ENCODE assay signal across 10 cellular contexts in the genomic region with DNA sequence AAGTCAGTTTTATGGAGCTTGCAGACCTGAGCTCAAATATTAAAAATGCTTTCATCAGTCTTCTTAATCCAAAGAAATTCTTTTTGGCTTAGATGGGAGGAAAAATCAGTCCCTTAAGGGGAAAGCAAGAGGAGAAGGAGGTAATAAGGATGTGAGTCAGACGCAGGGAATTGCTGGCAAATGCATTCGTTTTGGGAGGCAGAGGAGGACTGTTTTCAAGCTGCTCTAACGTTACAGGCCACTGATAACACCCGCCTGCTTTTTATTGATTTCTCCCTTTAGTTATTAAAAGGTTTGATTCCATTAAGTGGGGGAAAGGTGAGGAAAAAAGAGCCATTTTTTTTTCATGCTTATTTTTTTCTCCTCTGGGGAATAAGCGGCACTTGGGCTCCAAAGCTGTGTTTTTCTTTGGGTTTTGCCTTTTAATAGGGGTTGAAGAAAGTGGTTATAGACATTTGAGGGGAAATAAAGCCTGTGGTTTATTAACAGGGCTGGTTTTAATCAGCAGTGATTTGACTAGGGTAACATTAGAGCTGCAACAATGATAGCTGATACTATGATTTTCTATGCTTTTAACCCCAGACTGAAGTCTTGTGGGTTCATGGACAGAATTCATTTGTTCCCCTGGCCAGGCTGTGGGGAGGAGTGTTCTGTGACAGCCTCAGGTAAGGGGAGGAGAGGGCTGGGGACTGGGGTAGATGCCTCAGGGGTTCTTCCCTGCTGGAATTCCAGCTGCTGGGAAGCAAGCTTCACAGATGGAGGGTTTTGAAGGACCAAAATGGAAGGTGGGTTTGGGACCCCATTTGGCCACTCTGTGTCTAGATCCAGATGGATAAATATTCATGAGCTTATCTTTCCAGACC.
A peak's percentile ranks its signal among the peaks of the same experiment; 100 is the strongest.
DNase-seq lines count a peak whose midpoint lies in the region; ATAC-seq, FAIRE-seq and TF ChIP-seq lines count a peak whose summit lies in the region.
"Had no signal": no experiment of that assay in that cellular context is flagged by ENCODE, and none has a peak within 500 bp of the region (broad histone marks: within the 10 kb centered on the region; RNA-seq: fewer than 3 reads in every experiment).

No MANE protein-coding gene starts in this region.

- POLR2A ChIA-PET in HepG2 (lab: Yijun Ruan, JAX) = no interaction called here

- no peak for FAIRE-seq in HepG2 (lab: Jason Lieb, UNC)

- no peak overlapping the region for H2AFZ ChIP-seq in HepG2 (ENCODE audit: low read length)

- CTCF ChIA-PET in HepG2 (lab: Yijun Ruan, JAX; ENCODE audit: low intra/inter-chr PET ratio, low total read pairs) = no interaction called here

- in situ Hi-C loops in HepG2 (cut with HindIII; ENCODE audit: extremely low pct_ligation_motif_present, low pct_unique_long_range_greater_than_20kb) = no loop called here

- peak in 1 of 2 donors; percentile 26 for TF ChIP-seq RAD21 in liver (IDR thresholded peaks at IDR 0.05)
- no peak for TF ChIP-seq RAD21 in HepG2 (CRISPR knock-in tag; IDR thresholded peaks at IDR 0.05)

- H3K9me3 ChIP-seq in liver (ENCODE audit: control insufficient read depth in 4 of 4, low read length in 3 of 4) = peaks cover 0 to 2% (median 0%) of the 10 kb centered on the region in 4 donors
- H3K9me3 ChIP-seq in HepG2 (ENCODE audit: low read length) = no peaks in the 10 kb centered on the region
- no peaks in the 10 kb centered on the region for H3K9me3 ChIP-seq in muscle layer of colon (ENCODE audit: low read length)

- intact Hi-C loops in HepG2 (cut with micrococcal nuclease; ENCODE audit: unreplicated experiment) = no loop called here

- H3K4me1 ChIP-seq in liver (ENCODE audit: control insufficient read depth in 4 of 4, insufficient read depth in 4 of 4, low read length in 3 of 4) (peaks cover 2 to 18% (median 10%) of the 10 kb centered on the region in 4 donors), HepG2 (ENCODE audit: insufficient read depth, low read length) (no peaks in the 10 kb centered on the region), muscle layer of colon (ENCODE audit: insufficient read depth, low read length) (no peaks in the 10 kb centered on the region)

- H3K4me2 ChIP-seq in HepG2 (ENCODE audit: low read depth, low read length) = no peak overlapping the region

- H3K27ac ChIP-seq in liver (ENCODE audit: low read depth in 1 of 2, low read length in 2 of 2) = no peak overlapping the region
- no peak overlapping the region for H3K27ac ChIP-seq in HepG2 (ENCODE audit: extremely low read length, insufficient read depth, low read length)
- H3K27ac ChIP-seq in muscle layer of colon (ENCODE audit: low read depth, low read length) = peak overlapping the region; percentile 37

- no peaks in the 10 kb centered on the region for H4K20me1 ChIP-seq in HepG2 (ENCODE audit: insufficient read depth, low read length)

- 26% methylated on average over 5 of the region's 5 CpGs for WGBS in liver
- 1% methylated on average over 5 of the region's 5 CpGs for WGBS in HepG2 (ENCODE audit: low lambda C conversion rate)

- TF ChIP-seq POLR2A in HepG2 (IDR thresholded peaks at IDR 0.05; ENCODE audit: insufficient read depth in 1 of 2, low read depth in 2 of 2, low read length in 2 of 2) = no peak

- no peak for ATAC-seq in HepG2
- peak; percentile 44 for ATAC-seq in esophagus mucosa
- ATAC-seq in HG03457 (IDR thresholded peaks at IDR 0.05; ENCODE audit: unreplicated experiment) = no peak

- H3K27me3 ChIP-seq in liver (ENCODE audit: control insufficient read depth in 4 of 4, insufficient read depth in 4 of 4, low read length in 3 of 4) (no peaks in the 10 kb centered on the region), HepG2 (ENCODE audit: control insufficient read depth in 1 of 2, insufficient read depth in 2 of 2, low read length in 2 of 2) (no peaks in the 10 kb centered on the region; a peak in 1 of 5 replicates), muscle layer of colon (ENCODE audit: control insufficient read depth in 1 of 2, insufficient read depth in 2 of 2, low read length in 2 of 2) (no peaks in the 10 kb centered on the region)

- H3K4me3 ChIP-seq in liver (ENCODE audit: low read depth in 1 of 3, low read length in 3 of 3) = no peak overlapping the region
- H3K4me3 ChIP-seq in HepG2 (replicated peaks in 1 of 3; ENCODE audit: insufficient read depth in 1 of 3, low read depth in 2 of 3, low read length in 3 of 3) = no peak overlapping the region
- H3K4me3 ChIP-seq in muscle layer of colon (ENCODE audit: low read depth in 1 of 2, low read length in 2 of 2) = no peak overlapping the region

- H3K9ac ChIP-seq in liver (ENCODE audit: low read depth in 1 of 2, low read length in 2 of 2) (no peak overlapping the region), HepG2 (ENCODE audit: insufficient read depth, low read depth, low read length) (no peak overlapping the region), muscle layer of colon (ENCODE audit: low read length) (no peak overlapping the region)

- no TSS peak for BruUV-seq in HepG2 (replicated peaks; lab: Mats Ljungman, UMichigan)

- TF ChIP-seq EP300 in HepG2 (IDR thresholded peaks at IDR 0.05; ENCODE audit: low read depth in 2 of 2, low read length in 2 of 2) (no peak), HepG2 (CRISPR knock-in tag; IDR thresholded peaks at IDR 0.05; ENCODE audit: borderline replicate concordance) (no peak)

- TF ChIP-seq CTCF in liver (IDR thresholded peaks at IDR 0.05; ENCODE audit: low read depth, low read length, missing input control) (no peak), HepG2 (CRISPR knock-in tag; IDR thresholded peaks at IDR 0.05) (no peak)

- no peaks in the 10 kb centered on the region for H3K79me2 ChIP-seq in HepG2 (ENCODE audit: insufficient read depth, low read length)

- H3K36me3 ChIP-seq in liver (ENCODE audit: control insufficient read depth in 4 of 4, insufficient read depth in 3 of 4, low read depth in 1 of 4, low read length in 3 of 4) (no peaks in the 10 kb centered on the region), HepG2 (replicated peaks in 1 of 2; ENCODE audit: control insufficient read depth in 1 of 2, insufficient read depth in 2 of 2, low read length in 2 of 2) (no peaks in the 10 kb centered on the region), muscle layer of colon (ENCODE audit: insufficient read depth, low read length) (no peaks in the 10 kb centered on the region)

- DNase-seq in HepG2 (ENCODE audit: low spot score) (no peak), NCI-H2029 (lab: John Stamatoyannopoulos, UW) (no peak), activated gamma-delta T cell treated with Interleukin-2 at 50 U/mL for 16 hours (no peak), activated T-cell treated with anti-CD3 and anti-CD28 coated beads for 4 hours (no peak)
- DNase-seq: 8988T, amygdala had no signal

TF ChIP-seq in liver, 16 proteins besides CTCF, POLR2A, EP300 and RAD21 (continues in another document):
- peak in 1 of 2 donors; percentile 66 for TF ChIP-seq JUND (IDR thresholded peaks at IDR 0.05)
- TF ChIP-seq SP1 (IDR thresholded peaks at IDR 0.05) = peak; percentile 58
- TF ChIP-seq RXRA (IDR thresholded peaks at IDR 0.05) = peak; percentile 60 to 74
- TF ChIP-seq, protein P1, sequence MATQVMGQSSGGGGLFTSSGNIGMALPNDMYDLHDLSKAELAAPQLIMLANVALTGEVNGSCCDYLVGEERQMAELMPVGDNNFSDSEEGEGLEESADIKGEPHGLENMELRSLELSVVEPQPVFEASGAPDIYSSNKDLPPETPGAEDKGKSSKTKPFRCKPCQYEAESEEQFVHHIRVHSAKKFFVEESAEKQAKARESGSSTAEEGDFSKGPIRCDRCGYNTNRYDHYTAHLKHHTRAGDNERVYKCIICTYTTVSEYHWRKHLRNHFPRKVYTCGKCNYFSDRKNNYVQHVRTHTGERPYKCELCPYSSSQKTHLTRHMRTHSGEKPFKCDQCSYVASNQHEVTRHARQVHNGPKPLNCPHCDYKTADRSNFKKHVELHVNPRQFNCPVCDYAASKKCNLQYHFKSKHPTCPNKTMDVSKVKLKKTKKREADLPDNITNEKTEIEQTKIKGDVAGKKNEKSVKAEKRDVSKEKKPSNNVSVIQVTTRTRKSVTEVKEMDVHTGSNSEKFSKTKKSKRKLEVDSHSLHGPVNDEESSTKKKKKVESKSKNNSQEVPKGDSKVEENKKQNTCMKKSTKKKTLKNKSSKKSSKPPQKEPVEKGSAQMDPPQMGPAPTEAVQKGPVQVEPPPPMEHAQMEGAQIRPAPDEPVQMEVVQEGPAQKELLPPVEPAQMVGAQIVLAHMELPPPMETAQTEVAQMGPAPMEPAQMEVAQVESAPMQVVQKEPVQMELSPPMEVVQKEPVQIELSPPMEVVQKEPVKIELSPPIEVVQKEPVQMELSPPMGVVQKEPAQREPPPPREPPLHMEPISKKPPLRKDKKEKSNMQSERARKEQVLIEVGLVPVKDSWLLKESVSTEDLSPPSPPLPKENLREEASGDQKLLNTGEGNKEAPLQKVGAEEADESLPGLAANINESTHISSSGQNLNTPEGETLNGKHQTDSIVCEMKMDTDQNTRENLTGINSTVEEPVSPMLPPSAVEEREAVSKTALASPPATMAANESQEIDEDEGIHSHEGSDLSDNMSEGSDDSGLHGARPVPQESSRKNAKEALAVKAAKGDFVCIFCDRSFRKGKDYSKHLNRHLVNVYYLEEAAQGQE (IDR thresholded peaks at IDR 0.05) = peak; percentile 33

TF ChIP-seq in HepG2, 621 proteins besides CTCF, POLR2A, EP300 and RAD21 (continues in another document):
- TF ChIP-seq PRDM10 (CRISPR knock-in tag; IDR thresholded peaks at IDR 0.05; ENCODE audit: low read depth) (no peak), ZNF883 (CRISPR knock-in tag; IDR thresholded peaks at IDR 0.05; ENCODE audit: not compliant biosample characterization) (no peak)
